21 cellular contexts compared by ENCODE assay signal in the genomic region with DNA sequence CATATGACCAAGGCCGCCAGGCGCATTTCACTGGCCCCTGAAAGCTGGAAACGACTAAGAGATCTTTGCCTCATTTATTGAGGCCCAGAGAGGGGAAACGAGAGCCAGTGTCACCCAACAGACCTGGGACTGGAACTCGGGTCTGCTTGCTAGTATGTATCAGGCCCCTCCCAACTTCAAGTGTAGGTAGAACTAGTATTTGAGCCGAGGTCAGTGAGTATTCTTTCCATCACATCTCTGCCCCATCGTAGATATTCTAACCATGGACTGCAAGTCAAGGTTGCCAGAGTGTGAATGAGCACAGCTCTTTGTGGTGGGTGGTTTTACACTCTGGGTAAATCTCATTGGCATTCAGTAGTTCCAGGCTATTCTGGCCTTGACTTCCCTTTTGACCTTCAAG. TPM values are rescaled to one million over a fixed set of nuclear protein-coding genes. Genes with fewer than 3 reads are reported as not detected.
DNase-seq lines count a peak whose midpoint lies in the region; ATAC-seq and TF ChIP-seq lines count a peak whose summit lies in the region.
"Had no signal": no experiment of that assay in that cellular context is flagged by ENCODE, and none has a peak within 500 bp of the region (broad histone marks: within the 10 kb centered on the region; RNA-seq: fewer than 3 reads in every experiment).

No MANE protein-coding gene starts in this region.

- no peaks in the 10 kb centered on the region for H3K9me3 Mint-ChIP-seq in activated naive CD4-positive, alpha-beta T cell treated with anti-CD3 and anti-CD28 coated beads, Interleukin-2, amount 10 ng/mL, durations not matched to agents 7 days and 5 days
- H3K9me3 Mint-ChIP-seq in activated B cell treated with CpG ODN at 0.5 μM for 24 hours (no peaks in the 10 kb centered on the region), immature natural killer cell (no peaks in the 10 kb centered on the region)
- H3K9me3 Mint-ChIP-seq: GM23338 had no signal

- intact Hi-C loops in activated B cell treated with CpG ODN at 0.5 μM for 24 hours (cut with micrococcal nuclease) (no loop called here), Right ventricle myocardium inferior (cut with DNase I) (no loop called here)

- H3K27ac Mint-ChIP-seq in activated naive CD4-positive, alpha-beta T cell treated with anti-CD3 and anti-CD28 coated beads, Interleukin-2, amount 10 ng/mL, durations not matched to agents 7 days and 5 days = peak overlapping the region; percentile 49
- peak overlapping the region; percentile 39 for H3K27ac Mint-ChIP-seq in activated B cell treated with CpG ODN at 0.5 μM for 24 hours
- H3K27ac Mint-ChIP-seq in immature natural killer cell = peak overlapping the region in 5 of 6 donors; percentile 2 to 80 (median 61)
- H3K27ac Mint-ChIP-seq: GM23338 had no signal

- H3K27me3 Mint-ChIP-seq in activated naive CD4-positive, alpha-beta T cell treated with anti-CD3 and anti-CD28 coated beads, Interleukin-2, amount 10 ng/mL, durations not matched to agents 7 days and 5 days = no peaks in the 10 kb centered on the region
- H3K27me3 Mint-ChIP-seq in activated B cell treated with CpG ODN at 0.5 μM for 24 hours (no peaks in the 10 kb centered on the region), immature natural killer cell (ENCODE audit: low read depth in 3 of 3) (peaks cover 0 to 9% (median 2%) of the 10 kb centered on the region in 3 donors)

- no peak for DNase-seq in activated naive CD4-positive, alpha-beta T cell treated with anti-CD3 and anti-CD28 coated beads, Interleukin-2, amount 10 ng/mL, durations not matched to agents 7 days and 5 days
- DNase-seq in activated naive CD4-positive, alpha-beta T cell treated with anti-CD3 and anti-CD28 coated beads, Interleukin-2, amount 50 U/mL, for 16 hours = no peak
- DNase-seq in activated B cell treated with CpG ODN at 0.5 μM for 24 hours (no peak), immature natural killer cell (no peak), 8988T (no peak), Right ventricle myocardium inferior (ENCODE audit: missing footprints) (no peak), SW480 (ENCODE audit: low spot score) (no peak)
- DNase-seq: brain microvascular endothelial cell; DMS153; effector CD8-positive, alpha-beta T cell; foreskin fibroblast; IMR-90; mesendoderm; NCI-H1092; NCI-H187; NCI-H526 treated with DMSO at 0.1 percent for 48 hours; occipital lobe; stimulated activated CD4-positive, alpha-beta T cell treated with anti-CD3 and anti-CD28 coated beads, Interleukin-1b, Interleukin-23, amount 100 ng/mL, for 48 hours; testis; uterus had no signal

- ATAC-seq in activated B cell treated with CpG ODN at 0.5 μM for 24 hours (ENCODE audit: low read depth) (no peak), Right ventricle myocardium inferior (no peak)
- ATAC-seq: GM23338 had no signal

- CTCF ChIA-PET in activated naive CD4-positive, alpha-beta T cell treated with anti-CD3 and anti-CD28 coated beads, Interleukin-2, amount 10 ng/mL, durations not matched to agents 7 days and 5 days (lab: Charles Lee) = interaction anchor here (1.6 kb wide), 1 partner anchor 211 kb away, joined by 7 read pairs; no protein-coding TSS in a partner anchor
- CTCF ChIA-PET in activated B cell treated with CpG ODN at 0.5 μM for 24 hours (lab: Charles Lee) = no interaction called here

- no peak overlapping the region for H3K4me3 Mint-ChIP-seq in activated naive CD4-positive, alpha-beta T cell treated with anti-CD3 and anti-CD28 coated beads, Interleukin-2, amount 10 ng/mL, durations not matched to agents 7 days and 5 days
- H3K4me3 Mint-ChIP-seq in activated B cell treated with CpG ODN at 0.5 μM for 24 hours = no peak overlapping the region
- H3K4me3 Mint-ChIP-seq in immature natural killer cell = peak overlapping the region in 1 of 5 donors; percentile 21
- H3K4me3 Mint-ChIP-seq: GM23338 had no signal

- peaks cover 10% of the 10 kb centered on the region for H3K4me1 Mint-ChIP-seq in activated naive CD4-positive, alpha-beta T cell treated with anti-CD3 and anti-CD28 coated beads, Interleukin-2, amount 10 ng/mL, durations not matched to agents 7 days and 5 days
- peaks cover 13% of the 10 kb centered on the region for H3K4me1 Mint-ChIP-seq in activated B cell treated with CpG ODN at 0.5 μM for 24 hours
- H3K4me1 Mint-ChIP-seq in immature natural killer cell = peaks cover 21 to 36% of the 10 kb centered on the region in 2 donors
- H3K4me1 Mint-ChIP-seq: GM23338 had no signal

- POLR2A ChIA-PET in activated B cell treated with CpG ODN at 0.5 μM for 24 hours (lab: Charles Lee) = interaction anchor here (1.0 kb wide), 1 partner anchor 188 kb away, joined by 3 read pairs; no protein-coding TSS in a partner anchor

- no peak for TF ChIP-seq CTCF in activated B cell treated with CpG ODN at 0.5 μM for 24 hours (IDR thresholded peaks at IDR 0.05)

- H3K36me3 Mint-ChIP-seq in activated naive CD4-positive, alpha-beta T cell treated with anti-CD3 and anti-CD28 coated beads, Interleukin-2, amount 10 ng/mL, durations not matched to agents 7 days and 5 days = peaks cover 36% of the 10 kb centered on the region
- peaks cover 66% of the 10 kb centered on the region for H3K36me3 Mint-ChIP-seq in activated B cell treated with CpG ODN at 0.5 μM for 24 hours (ENCODE audit: low read depth)
- H3K36me3 Mint-ChIP-seq in immature natural killer cell = peaks cover 4 to 28% (median 25%) of the 10 kb centered on the region in 3 donors

RNA-seq across cellular contexts. Expression of a gene that starts 42.2 kb away (rescaled TPM):
- total RNA-seq in activated B cell treated with CpG ODN at 0.5 μM for 24 hours (17.7 and 19.6 TPM in 2 replicates), Right ventricle myocardium inferior (21.8 TPM)
- polyA plus RNA-seq in immature natural killer cell = 1 to 10 TPM; 3.4 to 9.5 (median 5.9) TPM

RNA-seq across cellular contexts. Expression of a gene that starts 52.9 kb away (rescaled TPM):
- total RNA-seq in activated B cell treated with CpG ODN at 0.5 μM for 24 hours = 454 and 501 TPM in 2 replicates
- polyA plus RNA-seq in immature natural killer cell = 100 to 1,000 TPM; 113 to 136 (median 135) TPM
- 24.2 TPM for total RNA-seq in Right ventricle myocardium inferior

Comparison
In these comparisons a context has a peak if more than half of its experiments do, and no peak if none do; other contexts are left out.
1. RNA of a gene that starts 52.9 kb away (total RNA-seq): 454 to 501 TPM in activated B cell treated with CpG ODN at 0.5 μM for 24 hours; 24.2 TPM in Right ventricle myocardium inferior (single experiment); every median in the first group is over 10 times any median in the second.
2. Peak in every context shown above with its lines, with median percentiles within 50 percentile points of each other: H3K27ac Mint-ChIP-seq.